In the genomic region with DNA sequence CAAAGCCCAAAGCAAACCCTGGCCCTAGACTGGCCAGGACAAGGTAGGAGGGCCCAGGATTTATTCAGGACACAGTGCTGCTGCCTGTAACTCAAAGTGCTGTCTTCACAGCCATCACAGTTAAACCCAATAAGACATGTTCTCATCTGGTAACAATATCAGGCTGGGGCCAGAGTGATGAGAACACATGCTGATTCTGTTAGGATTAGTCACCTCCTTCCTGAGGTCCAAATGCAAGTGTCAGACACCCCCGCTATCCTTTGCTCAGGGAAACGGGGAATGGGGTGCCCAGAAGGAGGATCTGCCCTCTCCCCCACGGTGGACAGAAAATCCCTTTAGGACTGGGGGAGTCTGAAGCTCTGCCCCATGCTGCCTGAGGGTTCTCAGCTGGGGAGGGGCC, we compare ENCODE assay signal across 1 cellular context.
TF ChIP-seq lines count a peak whose summit lies in the region.

No MANE protein-coding gene starts in this region.

TF ChIP-seq in H1, 55 proteins besides CTCF, POLR2A, EP300 and RAD21:
- TF ChIP-seq, protein P1, sequence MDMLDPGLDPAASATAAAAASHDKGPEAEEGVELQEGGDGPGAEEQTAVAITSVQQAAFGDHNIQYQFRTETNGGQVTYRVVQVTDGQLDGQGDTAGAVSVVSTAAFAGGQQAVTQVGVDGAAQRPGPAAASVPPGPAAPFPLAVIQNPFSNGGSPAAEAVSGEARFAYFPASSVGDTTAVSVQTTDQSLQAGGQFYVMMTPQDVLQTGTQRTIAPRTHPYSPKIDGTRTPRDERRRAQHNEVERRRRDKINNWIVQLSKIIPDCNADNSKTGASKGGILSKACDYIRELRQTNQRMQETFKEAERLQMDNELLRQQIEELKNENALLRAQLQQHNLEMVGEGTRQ (IDR thresholded peaks at IDR 0.05; ENCODE audit: low read length) = no peak
- no peak for TF ChIP-seq TEAD4 (IDR thresholded peaks at IDR 0.05; ENCODE audit: low read depth, low read length)
- TF ChIP-seq BACH1 (IDR thresholded peaks at IDR 0.05; ENCODE audit: low read length) = no peak
- TF ChIP-seq, protein P2, sequence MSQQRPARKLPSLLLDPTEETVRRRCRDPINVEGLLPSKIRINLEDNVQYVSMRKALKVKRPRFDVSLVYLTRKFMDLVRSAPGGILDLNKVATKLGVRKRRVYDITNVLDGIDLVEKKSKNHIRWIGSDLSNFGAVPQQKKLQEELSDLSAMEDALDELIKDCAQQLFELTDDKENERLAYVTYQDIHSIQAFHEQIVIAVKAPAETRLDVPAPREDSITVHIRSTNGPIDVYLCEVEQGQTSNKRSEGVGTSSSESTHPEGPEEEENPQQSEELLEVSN (IDR thresholded peaks at IDR 0.05) = no peak
- no peak for TF ChIP-seq POU5F1 (IDR thresholded peaks at IDR 0.05; ENCODE audit: low read depth, low read length)
- TF ChIP-seq TAF7 (optimal IDR thresholded peaks at IDR 0.05; ENCODE audit: borderline replicate concordance, low read depth, low read length) = no peak
- TF ChIP-seq SIX5 (IDR thresholded peaks at IDR 0.05; ENCODE audit: low read depth, low read length) = no peak
- no peak for TF ChIP-seq CREB1 (IDR thresholded peaks at IDR 0.05)
- TF ChIP-seq, protein P3, sequence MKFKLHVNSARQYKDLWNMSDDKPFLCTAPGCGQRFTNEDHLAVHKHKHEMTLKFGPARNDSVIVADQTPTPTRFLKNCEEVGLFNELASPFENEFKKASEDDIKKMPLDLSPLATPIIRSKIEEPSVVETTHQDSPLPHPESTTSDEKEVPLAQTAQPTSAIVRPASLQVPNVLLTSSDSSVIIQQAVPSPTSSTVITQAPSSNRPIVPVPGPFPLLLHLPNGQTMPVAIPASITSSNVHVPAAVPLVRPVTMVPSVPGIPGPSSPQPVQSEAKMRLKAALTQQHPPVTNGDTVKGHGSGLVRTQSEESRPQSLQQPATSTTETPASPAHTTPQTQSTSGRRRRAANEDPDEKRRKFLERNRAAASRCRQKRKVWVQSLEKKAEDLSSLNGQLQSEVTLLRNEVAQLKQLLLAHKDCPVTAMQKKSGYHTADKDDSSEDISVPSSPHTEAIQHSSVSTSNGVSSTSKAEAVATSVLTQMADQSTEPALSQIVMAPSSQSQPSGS (IDR thresholded peaks at IDR 0.05; ENCODE audit: low read length) = no peak
- no peak for TF ChIP-seq POLR2AphosphoS5 (IDR thresholded peaks at IDR 0.05; ENCODE audit: low read depth, low read length)
- TF ChIP-seq, protein P4, sequence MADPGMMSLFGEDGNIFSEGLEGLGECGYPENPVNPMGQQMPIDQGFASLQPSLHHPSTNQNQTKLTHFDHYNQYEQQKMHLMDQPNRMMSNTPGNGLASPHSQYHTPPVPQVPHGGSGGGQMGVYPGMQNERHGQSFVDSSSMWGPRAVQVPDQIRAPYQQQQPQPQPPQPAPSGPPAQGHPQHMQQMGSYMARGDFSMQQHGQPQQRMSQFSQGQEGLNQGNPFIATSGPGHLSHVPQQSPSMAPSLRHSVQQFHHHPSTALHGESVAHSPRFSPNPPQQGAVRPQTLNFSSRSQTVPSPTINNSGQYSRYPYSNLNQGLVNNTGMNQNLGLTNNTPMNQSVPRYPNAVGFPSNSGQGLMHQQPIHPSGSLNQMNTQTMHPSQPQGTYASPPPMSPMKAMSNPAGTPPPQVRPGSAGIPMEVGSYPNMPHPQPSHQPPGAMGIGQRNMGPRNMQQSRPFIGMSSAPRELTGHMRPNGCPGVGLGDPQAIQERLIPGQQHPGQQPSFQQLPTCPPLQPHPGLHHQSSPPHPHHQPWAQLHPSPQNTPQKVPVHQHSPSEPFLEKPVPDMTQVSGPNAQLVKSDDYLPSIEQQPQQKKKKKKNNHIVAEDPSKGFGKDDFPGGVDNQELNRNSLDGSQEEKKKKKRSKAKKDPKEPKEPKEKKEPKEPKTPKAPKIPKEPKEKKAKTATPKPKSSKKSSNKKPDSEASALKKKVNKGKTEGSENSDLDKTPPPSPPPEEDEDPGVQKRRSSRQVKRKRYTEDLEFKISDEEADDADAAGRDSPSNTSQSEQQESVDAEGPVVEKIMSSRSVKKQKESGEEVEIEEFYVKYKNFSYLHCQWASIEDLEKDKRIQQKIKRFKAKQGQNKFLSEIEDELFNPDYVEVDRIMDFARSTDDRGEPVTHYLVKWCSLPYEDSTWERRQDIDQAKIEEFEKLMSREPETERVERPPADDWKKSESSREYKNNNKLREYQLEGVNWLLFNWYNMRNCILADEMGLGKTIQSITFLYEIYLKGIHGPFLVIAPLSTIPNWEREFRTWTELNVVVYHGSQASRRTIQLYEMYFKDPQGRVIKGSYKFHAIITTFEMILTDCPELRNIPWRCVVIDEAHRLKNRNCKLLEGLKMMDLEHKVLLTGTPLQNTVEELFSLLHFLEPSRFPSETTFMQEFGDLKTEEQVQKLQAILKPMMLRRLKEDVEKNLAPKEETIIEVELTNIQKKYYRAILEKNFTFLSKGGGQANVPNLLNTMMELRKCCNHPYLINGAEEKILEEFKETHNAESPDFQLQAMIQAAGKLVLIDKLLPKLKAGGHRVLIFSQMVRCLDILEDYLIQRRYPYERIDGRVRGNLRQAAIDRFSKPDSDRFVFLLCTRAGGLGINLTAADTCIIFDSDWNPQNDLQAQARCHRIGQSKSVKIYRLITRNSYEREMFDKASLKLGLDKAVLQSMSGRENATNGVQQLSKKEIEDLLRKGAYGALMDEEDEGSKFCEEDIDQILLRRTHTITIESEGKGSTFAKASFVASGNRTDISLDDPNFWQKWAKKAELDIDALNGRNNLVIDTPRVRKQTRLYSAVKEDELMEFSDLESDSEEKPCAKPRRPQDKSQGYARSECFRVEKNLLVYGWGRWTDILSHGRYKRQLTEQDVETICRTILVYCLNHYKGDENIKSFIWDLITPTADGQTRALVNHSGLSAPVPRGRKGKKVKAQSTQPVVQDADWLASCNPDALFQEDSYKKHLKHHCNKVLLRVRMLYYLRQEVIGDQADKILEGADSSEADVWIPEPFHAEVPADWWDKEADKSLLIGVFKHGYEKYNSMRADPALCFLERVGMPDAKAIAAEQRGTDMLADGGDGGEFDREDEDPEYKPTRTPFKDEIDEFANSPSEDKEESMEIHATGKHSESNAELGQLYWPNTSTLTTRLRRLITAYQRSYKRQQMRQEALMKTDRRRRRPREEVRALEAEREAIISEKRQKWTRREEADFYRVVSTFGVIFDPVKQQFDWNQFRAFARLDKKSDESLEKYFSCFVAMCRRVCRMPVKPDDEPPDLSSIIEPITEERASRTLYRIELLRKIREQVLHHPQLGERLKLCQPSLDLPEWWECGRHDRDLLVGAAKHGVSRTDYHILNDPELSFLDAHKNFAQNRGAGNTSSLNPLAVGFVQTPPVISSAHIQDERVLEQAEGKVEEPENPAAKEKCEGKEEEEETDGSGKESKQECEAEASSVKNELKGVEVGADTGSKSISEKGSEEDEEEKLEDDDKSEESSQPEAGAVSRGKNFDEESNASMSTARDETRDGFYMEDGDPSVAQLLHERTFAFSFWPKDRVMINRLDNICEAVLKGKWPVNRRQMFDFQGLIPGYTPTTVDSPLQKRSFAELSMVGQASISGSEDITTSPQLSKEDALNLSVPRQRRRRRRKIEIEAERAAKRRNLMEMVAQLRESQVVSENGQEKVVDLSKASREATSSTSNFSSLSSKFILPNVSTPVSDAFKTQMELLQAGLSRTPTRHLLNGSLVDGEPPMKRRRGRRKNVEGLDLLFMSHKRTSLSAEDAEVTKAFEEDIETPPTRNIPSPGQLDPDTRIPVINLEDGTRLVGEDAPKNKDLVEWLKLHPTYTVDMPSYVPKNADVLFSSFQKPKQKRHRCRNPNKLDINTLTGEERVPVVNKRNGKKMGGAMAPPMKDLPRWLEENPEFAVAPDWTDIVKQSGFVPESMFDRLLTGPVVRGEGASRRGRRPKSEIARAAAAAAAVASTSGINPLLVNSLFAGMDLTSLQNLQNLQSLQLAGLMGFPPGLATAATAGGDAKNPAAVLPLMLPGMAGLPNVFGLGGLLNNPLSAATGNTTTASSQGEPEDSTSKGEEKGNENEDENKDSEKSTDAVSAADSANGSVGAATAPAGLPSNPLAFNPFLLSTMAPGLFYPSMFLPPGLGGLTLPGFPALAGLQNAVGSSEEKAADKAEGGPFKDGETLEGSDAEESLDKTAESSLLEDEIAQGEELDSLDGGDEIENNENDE (IDR thresholded peaks at IDR 0.05; ENCODE audit: insufficient replicate concordance, low read length) = no peak
- no peak for TF ChIP-seq EZH2 (IDR thresholded peaks at IDR 0.05; ENCODE audit: low read depth, low read length, severe bottlenecking)
- no peak for TF ChIP-seq ASH2L (IDR thresholded peaks at IDR 0.05; ENCODE audit: low read length)
- TF ChIP-seq KDM4A (IDR thresholded peaks at IDR 0.05; ENCODE audit: low read depth, low read length, severe bottlenecking) = no peak
- no peak for TF ChIP-seq ZNF274 (IDR thresholded peaks at IDR 0.05; ENCODE audit: borderline replicate concordance, extremely low read depth, low read length)
- TF ChIP-seq CEBPB (IDR thresholded peaks at IDR 0.05; ENCODE audit: low read depth, low read length) = no peak
- no peak for TF ChIP-seq SRF (IDR thresholded peaks at IDR 0.05; ENCODE audit: low read depth, low read length)
